Comparison of ENCODE assay signal across 1 cellular context in the genomic region with DNA sequence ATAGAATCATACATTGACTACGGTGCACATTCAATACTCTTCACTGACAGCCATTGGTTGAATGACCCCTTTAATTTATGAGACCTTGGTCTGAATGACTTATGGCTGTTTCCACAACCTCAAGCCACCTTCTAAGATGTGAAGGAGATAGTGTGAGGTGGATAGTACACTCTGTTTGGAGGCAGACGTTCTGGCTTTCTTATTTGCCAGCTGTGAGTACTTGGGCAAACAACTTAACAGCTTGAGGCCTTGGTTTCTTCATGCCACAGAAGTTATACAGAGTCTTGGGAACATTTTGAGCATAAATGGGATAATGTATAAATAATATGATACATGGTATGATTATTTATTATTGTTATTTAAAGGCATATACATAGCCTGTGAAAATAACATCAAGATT.
TF ChIP-seq lines count a peak whose summit lies in the region.

No MANE protein-coding gene starts in this region.

TF ChIP-seq in SK-N-SH, 30 proteins besides CTCF, POLR2A, EP300 and RAD21 (continued from another document):
- TF ChIP-seq, protein P1, sequence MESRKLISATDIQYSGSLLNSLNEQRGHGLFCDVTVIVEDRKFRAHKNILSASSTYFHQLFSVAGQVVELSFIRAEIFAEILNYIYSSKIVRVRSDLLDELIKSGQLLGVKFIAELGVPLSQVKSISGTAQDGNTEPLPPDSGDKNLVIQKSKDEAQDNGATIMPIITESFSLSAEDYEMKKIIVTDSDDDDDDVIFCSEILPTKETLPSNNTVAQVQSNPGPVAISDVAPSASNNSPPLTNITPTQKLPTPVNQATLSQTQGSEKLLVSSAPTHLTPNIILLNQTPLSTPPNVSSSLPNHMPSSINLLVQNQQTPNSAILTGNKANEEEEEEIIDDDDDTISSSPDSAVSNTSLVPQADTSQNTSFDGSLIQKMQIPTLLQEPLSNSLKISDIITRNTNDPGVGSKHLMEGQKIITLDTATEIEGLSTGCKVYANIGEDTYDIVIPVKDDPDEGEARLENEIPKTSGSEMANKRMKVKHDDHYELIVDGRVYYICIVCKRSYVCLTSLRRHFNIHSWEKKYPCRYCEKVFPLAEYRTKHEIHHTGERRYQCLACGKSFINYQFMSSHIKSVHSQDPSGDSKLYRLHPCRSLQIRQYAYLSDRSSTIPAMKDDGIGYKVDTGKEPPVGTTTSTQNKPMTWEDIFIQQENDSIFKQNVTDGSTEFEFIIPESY (IDR thresholded peaks at IDR 0.05; ENCODE audit: borderline replicate concordance, low read depth): no peak
- TF ChIP-seq RFX5 (IDR thresholded peaks at IDR 0.05; ENCODE audit: low read length) (no peak), RCOR1 (IDR thresholded peaks at IDR 0.05; ENCODE audit: low read length) (no peak), TEAD4 (IDR thresholded peaks at IDR 0.05; ENCODE audit: borderline replicate concordance, insufficient read depth) (no peak), EZH2phosphoT487 (IDR thresholded peaks at IDR 0.05; ENCODE audit: borderline replicate concordance, low read depth) (no peak), SIN3A (IDR thresholded peaks at IDR 0.05; ENCODE audit: borderline replicate concordance, low read depth, low read length) (no peak), POLR2AphosphoS5 (IDR thresholded peaks at IDR 0.05; ENCODE audit: low read depth, low read length) (no peak), TCF12 (IDR thresholded peaks at IDR 0.05) (no peak), FOXM1 (IDR thresholded peaks at IDR 0.05; ENCODE audit: low read depth) (no peak), TAF1 (IDR thresholded peaks at IDR 0.05; ENCODE audit: borderline replicate concordance, low read depth, low read length) (no peak)
- TF ChIP-seq, protein P2, sequence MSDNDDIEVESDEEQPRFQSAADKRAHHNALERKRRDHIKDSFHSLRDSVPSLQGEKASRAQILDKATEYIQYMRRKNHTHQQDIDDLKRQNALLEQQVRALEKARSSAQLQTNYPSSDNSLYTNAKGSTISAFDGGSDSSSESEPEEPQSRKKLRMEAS (IDR thresholded peaks at IDR 0.05; ENCODE audit: low read depth): no peak
